ENCODE assay signal across 8 cellular contexts in the genomic region with DNA sequence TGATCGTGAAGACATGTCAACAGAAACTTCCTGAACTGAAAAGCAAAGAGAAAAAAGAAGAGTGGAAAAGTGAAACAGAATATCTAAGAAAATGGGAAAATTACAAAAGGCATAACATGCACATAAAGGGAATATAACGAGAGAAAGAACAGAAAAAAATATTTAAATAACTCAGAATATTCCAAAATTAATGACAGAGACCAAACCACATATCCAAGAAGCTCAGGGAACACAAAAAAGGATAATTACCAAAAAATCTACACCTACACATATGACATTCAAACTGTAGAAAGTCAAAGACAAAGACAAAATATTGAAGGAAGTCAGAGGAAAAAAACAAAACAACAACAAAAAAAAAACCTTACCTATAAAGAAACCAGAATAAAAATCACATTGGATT.
"Had no signal": no experiment of that assay in that cellular context is flagged by ENCODE, and none has a peak within 500 bp of the region (broad histone marks: within the 10 kb centered on the region; RNA-seq: fewer than 3 reads in every experiment).

No MANE protein-coding gene starts in this region.

- H3K4me3 Mint-ChIP-seq: GM23338, H9, HFFc6 had no signal

- H3K27ac Mint-ChIP-seq: GM23338, H9, HFFc6 had no signal

- H3K27ac ChIP-seq: GM23248 had no signal

- H3K4me1 Mint-ChIP-seq: GM23338, H9 had no signal

- H3K9me3 Mint-ChIP-seq: HFFc6 had no signal

- H3K4me3 ChIP-seq: GM23248, GM23338, HAP-1 had no signal

- H3K4me1 ChIP-seq: HAP-1 had no signal

- H3K9me3 ChIP-seq: HAP-1 had no signal

- DNase-seq: GM23248, GOT3, H7, H9, HCEC 1CT, HFFc6 had no signal

- H3K36me3 ChIP-seq: HAP-1 had no signal
